In the genomic region with DNA sequence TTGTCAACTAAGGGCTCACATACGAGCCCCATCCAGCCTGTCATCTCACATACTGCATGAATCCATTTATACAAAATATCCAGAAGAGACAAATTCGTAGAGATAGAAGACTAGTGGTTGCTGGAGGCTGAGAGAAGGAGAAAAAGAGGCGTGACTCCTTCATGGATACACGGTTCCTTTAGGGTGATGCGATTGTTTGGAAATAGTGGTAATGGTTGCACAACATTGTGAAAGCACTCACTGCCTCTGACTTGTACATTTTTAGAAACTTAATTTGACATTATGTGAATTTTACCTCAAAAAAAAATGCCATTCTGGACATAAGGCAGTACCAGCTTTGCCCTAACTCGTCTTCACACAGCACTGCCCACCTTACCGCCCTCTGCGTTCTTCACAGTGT, we compare ENCODE assay signal across 24 cellular contexts. TPM values are rescaled to one million over a fixed set of nuclear protein-coding genes. Genes with fewer than 3 reads are reported as not detected.
A peak's percentile ranks its signal among the peaks of the same experiment; 100 is the strongest.
DNase-seq lines count a peak whose midpoint lies in the region; ATAC-seq, FAIRE-seq and TF ChIP-seq lines count a peak whose summit lies in the region.
"Had no signal": no experiment of that assay in that cellular context is flagged by ENCODE, and none has a peak within 500 bp of the region (broad histone marks: within the 10 kb centered on the region; RNA-seq: fewer than 3 reads in every experiment).

No MANE protein-coding gene starts in this region.

- no peaks in the 10 kb centered on the region for H3K9me1 ChIP-seq in K562 (ENCODE audit: control insufficient read depth, insufficient read depth, low read length)

- TF ChIP-seq RAD21 in K562 (CRISPR knock-in tag; conservative IDR thresholded peaks at IDR 0.05 in 1 of 2, IDR thresholded peaks at IDR 0.05 in 1 of 2) = no peak

- H2AFZ ChIP-seq in K562 (ENCODE audit: low read depth, low read length) (no peak overlapping the region), neuronal stem cell (ENCODE audit: low read length) (no peak overlapping the region)

- no peaks in the 10 kb centered on the region for H3K79me2 ChIP-seq in K562 (ENCODE audit: control insufficient read depth, insufficient read depth, low read length)

- H3K14ac ChIP-seq in neuronal stem cell (ENCODE audit: low read length) = no peak overlapping the region

- H2AK5ac ChIP-seq in neuronal stem cell (ENCODE audit: low read depth, low read length) = peak overlapping the region; percentile 68

- CTCF ChIA-PET in K562 (lab: Yijun Ruan, JAX; ENCODE audit: low intra/inter-chr PET ratio) = interaction anchor here (0.6 kb wide), 1 partner anchor 228 kb away, joined by 4 read pairs; no protein-coding TSS in a partner anchor

- TF ChIP-seq CTCF in K562 (IDR thresholded peaks at IDR 0.05 in 2 of 3, conservative IDR thresholded peaks at IDR 0.05 in 1 of 3; ENCODE audit: insufficient read depth in 2 of 3, low read depth in 1 of 3, low read length in 3 of 3) (no peak), psoas muscle (IDR thresholded peaks at IDR 0.05) (no peak)

- no peak overlapping the region for H3K4me2 ChIP-seq in K562 (ENCODE audit: insufficient read depth, low read length)
- no peak overlapping the region for H3K4me2 ChIP-seq in neuronal stem cell (ENCODE audit: insufficient read depth, low read length, poor library complexity, severe bottlenecking)

- H3K4me1 ChIP-seq in K562 (replicated peaks in 1 of 2; ENCODE audit: control insufficient read depth in 2 of 2, insufficient read depth in 2 of 2, low read length in 2 of 2) (peaks cover 0 to 3% of the 10 kb centered on the region in 2 experiments; a peak in 1 of 5 replicates), neuronal stem cell (ENCODE audit: control insufficient read depth in 2 of 2, insufficient read depth in 1 of 2, low read depth in 1 of 2, low read length in 2 of 2) (peaks cover 0 to 1% of the 10 kb centered on the region in 2 donors), psoas muscle (no peaks in the 10 kb centered on the region)
- H3K4me1 ChIP-seq: left lung, pancreas, uterus had no signal

- no peak overlapping the region for H2BK15ac ChIP-seq in neuronal stem cell (ENCODE audit: low read length)

- no peak for TF ChIP-seq EP300 in K562 (IDR thresholded peaks at IDR 0.05; ENCODE audit: low read length)

- H3K79me1 ChIP-seq in neuronal stem cell (ENCODE audit: low read depth, low read length) = peaks cover 2% of the 10 kb centered on the region

- intact Hi-C loops in K562 (cut with micrococcal nuclease) = no loop called here
- intact Hi-C loops in psoas muscle (cut with DNase I) = loop anchor here in 1 of 2 donors (10.0 kb wide), 1 partner anchor 192 kb away; no protein-coding TSS in a partner anchor
- intact Hi-C loops in posterior vena cava (cut with DNase I) = no loop called here

- H4K20me1 ChIP-seq in K562 (replicated peaks; ENCODE audit: control insufficient read depth, insufficient read depth, low read length) = no peaks in the 10 kb centered on the region

- H3K27ac ChIP-seq in K562 (ENCODE audit: extremely low read depth, low read depth, low read length) (no peak overlapping the region), neuronal stem cell (replicated peaks; ENCODE audit: low read length) (no peak overlapping the region), psoas muscle (no peak overlapping the region)
- H3K27ac ChIP-seq: cardiac muscle cell, left lung, pancreas, uterus had no signal

- ATAC-seq in K562 = no peak
- ATAC-seq in psoas muscle = no peak
- ATAC-seq: activated CD8-positive, alpha-beta T cell treated with anti-CD3 and anti-CD28 coated beads, Interleukin-2, amount 10 ng/mL, durations not matched to agents 7 days and 5 days; left lung; pancreas; Right ventricle myocardium inferior; sciatic nerve had no signal

- no peak overlapping the region for H3K18ac ChIP-seq in neuronal stem cell (ENCODE audit: low read length)

- no peak overlapping the region for H3K4ac ChIP-seq in neuronal stem cell (ENCODE audit: low read length)

- no peak overlapping the region for H3K23ac ChIP-seq in neuronal stem cell (ENCODE audit: low read depth, low read length, poor library complexity)

- H3K4me3 ChIP-seq in K562 (no peak overlapping the region), neuronal stem cell (ENCODE audit: low read length in 2 of 2) (no peak overlapping the region), psoas muscle (no peak overlapping the region)
- H3K4me3 ChIP-seq: cardiac muscle cell, left lung, pancreas, uterus had no signal

- H4K91ac ChIP-seq in neuronal stem cell (ENCODE audit: low read depth, low read length, poor library complexity) = no peak overlapping the region

- no peak overlapping the region for H2BK5ac ChIP-seq in neuronal stem cell (ENCODE audit: low read length)

- DNase-seq in GF-D8 (lab: John Stamatoyannopoulos, UW) = peak; percentile 1
- DNase-seq in MV-4-11 (lab: John Stamatoyannopoulos, UW) = peak; percentile 82
- no peak for DNase-seq in K562 (ENCODE audit: extremely low read depth in 1 of 4, low spot score in 3 of 4)
- no peak for DNase-seq in neuronal stem cell (ENCODE audit: low spot score)
- no peak for DNase-seq in OCI-M1 (lab: John Stamatoyannopoulos, UW)
- DNase-seq in psoas muscle = no peak
- DNase-seq in posterior vena cava (ENCODE audit: low spot score) = no peak
- DNase-seq: activated CD4-positive, CD25-positive, alpha-beta regulatory T cell treated with anti-CD3 and anti-CD28 coated beads, Interleukin-2, amount 50 U/mL, for 72 hours; activated CD8-positive, alpha-beta T cell treated with anti-CD3 and anti-CD28 coated beads, Interleukin-2, amount 10 ng/mL, durations not matched to agents 7 days and 5 days; activated gamma-delta T cell treated with Interleukin-2 at 50 U/mL for 16 hours; amniotic stem cell; immature natural killer cell; Karpas-422; left lung; NCI-H2171; NCI-H526 treated with DMSO at 0.1 percent for 48 hours; pancreas; substantia nigra; uterus had no signal

- H3K9me3 ChIP-seq in K562 (replicated peaks; ENCODE audit: control insufficient read depth, insufficient read depth, low read depth, low read length) (no peaks in the 10 kb centered on the region), neuronal stem cell (replicated peaks in 1 of 2; ENCODE audit: control insufficient read depth in 2 of 2, insufficient read depth in 1 of 2, low read depth in 1 of 2, low read length in 2 of 2) (peaks cover 0 to 1% of the 10 kb centered on the region in 2 donors), psoas muscle (no peaks in the 10 kb centered on the region)
- H3K9me3 ChIP-seq: left lung, pancreas, uterus had no signal

- peak; percentile 32 for FAIRE-seq in K562 (lab: Jason Lieb, UNC)
- FAIRE-seq: endometrium, HTR-8/SVneo, pancreas had no signal

- no peak for TF ChIP-seq POLR2A in K562 (conservative IDR thresholded peaks at IDR 0.05)

- no TSS peak for BruUV-seq in K562 (replicated peaks; lab: Mats Ljungman, UMichigan)

- in situ Hi-C loops in K562 (cut with MboI) = no loop called here

- H2BK12ac ChIP-seq in neuronal stem cell (ENCODE audit: low read length) = peak overlapping the region; percentile 16

- no peaks in the 10 kb centered on the region for H3K36me3 ChIP-seq in K562 (ENCODE audit: control insufficient read depth, insufficient read depth, low read length)
- no peaks in the 10 kb centered on the region for H3K36me3 ChIP-seq in neuronal stem cell (replicated peaks in 1 of 2; ENCODE audit: control insufficient read depth in 2 of 2, insufficient read depth in 2 of 2, low read length in 2 of 2)
- no peaks in the 10 kb centered on the region for H3K36me3 ChIP-seq in psoas muscle (ENCODE audit: insufficient read depth in 1 of 2, low read depth in 1 of 2)
- H3K36me3 ChIP-seq: cardiac muscle cell, left lung, pancreas, uterus had no signal

- H2BK120ac ChIP-seq in neuronal stem cell (ENCODE audit: low read depth, low read length) = no peak overlapping the region

- H3K27me3 ChIP-seq in K562 (ENCODE audit: control insufficient read depth in 2 of 2, insufficient read depth in 2 of 2, low read length in 2 of 2) = peaks cover 8 to 39% of the 10 kb centered on the region in 2 experiments; a peak in 4 of 5 replicates
- H3K27me3 ChIP-seq in neuronal stem cell (ENCODE audit: control insufficient read depth in 3 of 3, insufficient read depth in 3 of 3, low read depth in 1 of 3, low read length in 3 of 3) = peaks cover 0 to 2% (median 0%) of the 10 kb centered on the region in 3 experiments
- peaks cover 0 to 37% (median 4%) of the 10 kb centered on the region in 3 donors for H3K27me3 ChIP-seq in psoas muscle (ENCODE audit: insufficient read depth in 3 of 3, low read length in 2 of 3)
- H3K27me3 ChIP-seq: cardiac muscle cell, pancreas, uterus had no signal

- POLR2A ChIA-PET in K562 (lab: Yijun Ruan, JAX) = interaction anchor here (0.6 to 1.7 kb wide), 3 partner anchors 8 to 394 kb away, joined by 3 read pairs; a partner anchor contains a TSS

- 1% methylated on average over 7 of the region's 8 CpGs for WGBS in K562 (ENCODE audit: insufficient coverage, low coverage, missing lambda C conversion rate)
- WGBS in neuronal stem cell (ENCODE audit: extremely low coverage in 2 of 2, insufficient read length in 2 of 2, insufficient replicate concordance in 1 of 2), 2 donors = no CpG with 5 or more reads among the region's 8 CpGs
- 59 to 69% (median 65%) methylated on average over 8 of the region's 8 CpGs for WGBS in psoas muscle, 3 donors

- H4K8ac ChIP-seq in neuronal stem cell (ENCODE audit: low read depth, low read length) = no peak overlapping the region

- H3K9ac ChIP-seq in K562 (ENCODE audit: insufficient read depth in 1 of 2, low read depth in 2 of 2, low read length in 2 of 2) = no peak overlapping the region
- no peak overlapping the region for H3K9ac ChIP-seq in neuronal stem cell (ENCODE audit: low read depth, low read length, poor library complexity)

RNA-seq across cellular contexts. Expression of a gene that starts 27.3 kb away (rescaled TPM):
- total RNA-seq in K562 (2011; cell fraction: chromatin; rRNA removed; ENCODE audit: low replicate concordance) = not detected in 2 replicates
- total RNA-seq in K562 (2011; cell fraction: nucleolus; rRNA removed) = not detected in 2 replicates
- not detected in 2 replicates for total RNA-seq in K562 (2011; cell fraction: nucleoplasm; rRNA removed)
- total RNA-seq in K562 (2014; rRNA removed) (not detected in 2 replicates), K562 (2014; rRNA removed; fragmentation: Illumina TruSeq; extraction: Trizol) (not detected in 2 replicates), K562 (2015; rRNA removed; fragmentation: Illumina TruSeq; extraction: Trizol) (not detected in 2 replicates), K562 (2021) (not detected in 2 replicates), psoas muscle (not detected), posterior vena cava (not detected)
- polyA plus RNA-seq in K562 (2011; rRNA removed) (not detected in 2 replicates), K562 (2014; fragmentation: Illumina TruSeq; extraction: Trizol) (not detected in 2 replicates), K562 (2014; fragmentation: Nextera tagmentation; extraction: Ambion mirVana) (not detected), K562 (2014; rRNA removed) (not detected in 2 replicates), psoas muscle (not detected)
- not detected in 2 replicates for polyA plus RNA-seq in K562 (2011; cell fraction: cytosol; rRNA removed)
- polyA plus RNA-seq in K562 (2011; cell fraction: nucleus; rRNA removed) = not detected in 2 replicates
- not detected in 2 replicates for polyA plus RNA-seq in K562 (2012)
- polyA minus RNA-seq in K562 (2011; rRNA and poly(A)+ RNA removed) = not detected in 2 replicates
- not detected in 2 replicates for polyA minus RNA-seq in K562 (2011; cell fraction: cytosol; rRNA and poly(A)+ RNA removed)
- polyA minus RNA-seq in K562 (2011; cell fraction: nucleus; rRNA and poly(A)+ RNA removed) = not detected in 2 replicates
- polyA plus RNA-seq in neuronal stem cell (2013, experiment 1 of 2) = not detected
- not detected for polyA plus RNA-seq in neuronal stem cell (2013, experiment 2 of 2)
- total RNA-seq: activated CD8-positive, alpha-beta T cell treated with anti-CD3 and anti-CD28 coated beads, Interleukin-2, amount 10 ng/mL, durations not matched to agents 7 days and 5 days; cardiac muscle cell; pancreas; Right ventricle myocardium inferior; sciatic nerve; uterus had no signal
- polyA plus RNA-seq: cardiac muscle cell, immature natural killer cell, pancreas had no signal

RNA-seq across cellular contexts. Expression of a gene that starts 40.0 kb away (rescaled TPM):
- not detected in 2 replicates for total RNA-seq in K562 (2011; cell fraction: chromatin; rRNA removed; ENCODE audit: low replicate concordance)
- total RNA-seq in K562 (2011; cell fraction: nucleolus; rRNA removed) = not detected in 2 replicates
- total RNA-seq in K562 (2011; cell fraction: nucleoplasm; rRNA removed) = not detected in 2 replicates
- total RNA-seq in K562 (2014; rRNA removed) (not detected in 2 replicates), K562 (2014; rRNA removed; fragmentation: Illumina TruSeq; extraction: Trizol) (not detected in 2 replicates), K562 (2015; rRNA removed; fragmentation: Illumina TruSeq; extraction: Trizol) (not detected in 2 replicates), K562 (2021) (0.29 TPM in 1 of 2 replicates, not detected in the other), psoas muscle (10 to 100 TPM in 3 of 4 donors, 1 to 10 TPM in 1; 1.6 to 20.4 (median 11.7) TPM), posterior vena cava (10 to 100 TPM; 50.0 to 79.8 TPM)
- polyA plus RNA-seq in K562 (2011; rRNA removed) (not detected in 2 replicates), K562 (2014; fragmentation: Illumina TruSeq; extraction: Trizol) (not detected in 2 replicates), K562 (2014; fragmentation: Nextera tagmentation; extraction: Ambion mirVana) (not detected), K562 (2014; rRNA removed) (not detected in 2 replicates), psoas muscle (10 to 100 TPM in 1 of 3 donors, 1 to 10 TPM in 2; 5.3 to 12.1 (median 9.0) TPM)
- 0.09 TPM in 1 of 2 replicates, not detected in the other for polyA plus RNA-seq in K562 (2011; cell fraction: cytosol; rRNA removed)
- polyA plus RNA-seq in K562 (2011; cell fraction: nucleus; rRNA removed) = not detected in 2 replicates
- polyA plus RNA-seq in K562 (2012) = 0.04 TPM in 1 of 2 replicates, not detected in the other
- polyA minus RNA-seq in K562 (2011; rRNA and poly(A)+ RNA removed) = not detected in 2 replicates
- not detected in 2 replicates for polyA minus RNA-seq in K562 (2011; cell fraction: cytosol; rRNA and poly(A)+ RNA removed)
- polyA minus RNA-seq in K562 (2011; cell fraction: nucleus; rRNA and poly(A)+ RNA removed) = not detected in 2 replicates
- 26.2 TPM for polyA plus RNA-seq in neuronal stem cell (2013, experiment 1 of 2)
- 28.6 TPM for polyA plus RNA-seq in neuronal stem cell (2013, experiment 2 of 2)
- total RNA-seq: activated CD8-positive, alpha-beta T cell treated with anti-CD3 and anti-CD28 coated beads, Interleukin-2, amount 10 ng/mL, durations not matched to agents 7 days and 5 days had no signal
- polyA plus RNA-seq: immature natural killer cell had no signal

Comparison
In these comparisons a context has a peak if more than half of its experiments do, and no peak if none do; other contexts are left out.
1. DNase-seq: peak in GF-D8 (single experiment) and MV-4-11 (single experiment); none in K562 (0 of 4), neuronal stem cell (single experiment), OCI-M1 (single experiment), psoas muscle (0 of 2) and posterior vena cava (single experiment).